Comparison of ENCODE assay signal across 8 cellular contexts in genomic region chr12:8389296-8389695, GRCh38.
DNase-seq lines count a peak whose midpoint lies in the region; ATAC-seq and TF ChIP-seq lines count a peak whose summit lies in the region.
"Not testable (repeated sequence)": the region's sequence is repeated elsewhere in the genome, so short reads cannot be mapped to it uniquely, and the experiment has no call there.

No MANE protein-coding gene starts in this region.

- CTCF ChIA-PET in WTC11 (lab: Charles Lee): interaction anchor here (1.0 to 1.6 kb wide), 10 partner anchors 17 to 395 kb away, joined by 3 to 9 read pairs (median 3); no protein-coding TSS in a partner anchor

- not testable (repeated sequence) for ATAC-seq in CD4-positive, CD25-positive, alpha-beta regulatory T cell (ENCODE audit: low read depth in 2 of 2); WTC11; activated T-helper 17 cell treated with anti-CD3 and anti-CD28 coated beads, Interleukin-2, amount 50 U/mL, for 72 hours (replicated peaks); naive thymus-derived CD8-positive, alpha-beta T cell; stimulated activated effector memory CD8-positive, alpha-beta T cell treated with anti-CD3 and anti-CD28 coated beads, Interleukin-12 subunit alpha, Interleukin-12 subunit beta, amount 100 ng/mL, for 72 hours

- not testable (repeated sequence) for H2BK120ac ChIP-seq in H9 (ENCODE audit: low read depth, low read length, poor library complexity, severe bottlenecking)

- not testable (repeated sequence) for H4K20me1 ChIP-seq in H9 (ENCODE audit: control insufficient read depth, insufficient read depth, insufficient read length)

- not testable (repeated sequence) for H3K9ac ChIP-seq in H9 (ENCODE audit: extremely low read depth, insufficient read length, low read length); iPS-18a (ENCODE audit: low read length)

- not testable (repeated sequence) for H2BK5ac ChIP-seq in H9 (ENCODE audit: insufficient read length, low read length)

- H3K9me3 ChIP-seq in CD4-positive, CD25-positive, alpha-beta regulatory T cell (ENCODE audit: control insufficient read depth in 2 of 2, low read length in 2 of 2); H9 (ENCODE audit: control insufficient read depth, low read depth, low read length); iPS-18a (ENCODE audit: control insufficient read depth, low read depth, low read length): not testable (repeated sequence)

- H3K4me1 ChIP-seq in CD4-positive, CD25-positive, alpha-beta regulatory T cell (ENCODE audit: control insufficient read depth, insufficient read depth, low read length, poor library complexity, severe bottlenecking); H9 (ENCODE audit: insufficient read depth, low read length); iPS-18a (ENCODE audit: control insufficient read depth, low read depth, low read length): not testable (repeated sequence)

- not testable (repeated sequence) for H3K4me3 ChIP-seq in CD4-positive, CD25-positive, alpha-beta regulatory T cell (ENCODE audit: low read depth, low read length)
- H3K4me3 ChIP-seq in iPS-18a (ENCODE audit: low read length): peak overlapping the region; percentile 49

- POLR2A ChIA-PET in WTC11 (lab: Charles Lee); naive thymus-derived CD8-positive, alpha-beta T cell (lab: Charles Lee): not testable (repeated sequence)

- H2BK15ac ChIP-seq in H9 (ENCODE audit: low read depth, low read length): not testable (repeated sequence)

- H3K18ac ChIP-seq in H9 (ENCODE audit: insufficient read length, low read depth, low read length): not testable (repeated sequence)

- H3K4me1 Mint-ChIP-seq in CD4-positive, CD25-positive, alpha-beta regulatory T cell; activated T-helper 17 cell treated with anti-CD3 and anti-CD28 coated beads, Interleukin-2, amount 50 U/mL, for 72 hours; chondrocyte (ENCODE audit: low read depth); naive thymus-derived CD8-positive, alpha-beta T cell; stimulated activated effector memory CD8-positive, alpha-beta T cell treated with anti-CD3 and anti-CD28 coated beads, Interleukin-12 subunit alpha, Interleukin-12 subunit beta, amount 100 ng/mL, for 72 hours: not testable (repeated sequence)
- H3K4me1 Mint-ChIP-seq in H9 (peaks cover 20 to 23% of the 10 kb centered on the region in 2 experiments), WTC11 (peaks cover 21% of the 10 kb centered on the region)

- not testable (repeated sequence) for H4K91ac ChIP-seq in H9 (ENCODE audit: insufficient read length, low read depth, low read length)

- peak overlapping the region in 3 of 4 donors; percentile 12 to 68 (median 26) for H3K4me3 Mint-ChIP-seq in CD4-positive, CD25-positive, alpha-beta regulatory T cell
- H3K4me3 Mint-ChIP-seq in H9 (peak overlapping the region; percentile 63 to 73), WTC11 (peak overlapping the region; percentile 70), chondrocyte (ENCODE audit: unreplicated experiment) (peak overlapping the region; percentile 51)
- H3K4me3 Mint-ChIP-seq in activated T-helper 17 cell treated with anti-CD3 and anti-CD28 coated beads, Interleukin-2, amount 50 U/mL, for 72 hours: peak overlapping the region; percentile 49
- H3K4me3 Mint-ChIP-seq in naive thymus-derived CD8-positive, alpha-beta T cell: peak overlapping the region; percentile 50 to 75 (median 62)
- peak overlapping the region; percentile 54 for H3K4me3 Mint-ChIP-seq in stimulated activated effector memory CD8-positive, alpha-beta T cell treated with anti-CD3 and anti-CD28 coated beads, Interleukin-12 subunit alpha, Interleukin-12 subunit beta, amount 100 ng/mL, for 72 hours

- H3K27ac Mint-ChIP-seq in CD4-positive, CD25-positive, alpha-beta regulatory T cell: peak overlapping the region in 1 of 3 donors; percentile 79
- not testable (repeated sequence) for H3K27ac Mint-ChIP-seq in H9; WTC11; activated T-helper 17 cell treated with anti-CD3 and anti-CD28 coated beads, Interleukin-2, amount 50 U/mL, for 72 hours; chondrocyte (ENCODE audit: unreplicated experiment); stimulated activated effector memory CD8-positive, alpha-beta T cell treated with anti-CD3 and anti-CD28 coated beads, Interleukin-12 subunit alpha, Interleukin-12 subunit beta, amount 100 ng/mL, for 72 hours
- peak overlapping the region in 1 of 10 donors; percentile 48 for H3K27ac Mint-ChIP-seq in naive thymus-derived CD8-positive, alpha-beta T cell

- H3K79me1 ChIP-seq in H9 (ENCODE audit: insufficient read depth, low read depth, low read length, poor library complexity, severe bottlenecking): not testable (repeated sequence)

- not testable (repeated sequence) for H3T11ph ChIP-seq in H9 (ENCODE audit: low read length)

- not testable (repeated sequence) for H3K23me2 ChIP-seq in H9 (ENCODE audit: insufficient read length, low read depth, low read length, poor library complexity, severe bottlenecking)

- not testable (repeated sequence) for H2AFZ ChIP-seq in H9 (ENCODE audit: low read length)

- H3K27me3 Mint-ChIP-seq in CD4-positive, CD25-positive, alpha-beta regulatory T cell: peaks cover 18% of the 10 kb centered on the region
- H3K27me3 Mint-ChIP-seq in H9 (ENCODE audit: low read depth) (peaks cover 45% of the 10 kb centered on the region), WTC11 (ENCODE audit: low read depth) (peaks cover 28% of the 10 kb centered on the region), chondrocyte (ENCODE audit: low read depth) (peaks cover 23% of the 10 kb centered on the region)
- H3K27me3 Mint-ChIP-seq in activated T-helper 17 cell treated with anti-CD3 and anti-CD28 coated beads, Interleukin-2, amount 50 U/mL, for 72 hours: not testable (repeated sequence)
- peaks cover 4 to 33% (median 9%) of the 10 kb centered on the region in 5 donors for H3K27me3 Mint-ChIP-seq in naive thymus-derived CD8-positive, alpha-beta T cell

- H3K27ac ChIP-seq in CD4-positive, CD25-positive, alpha-beta regulatory T cell (ENCODE audit: insufficient read depth, low read length, poor library complexity, severe bottlenecking); H9 (ENCODE audit: insufficient read length, low read depth, low read length); iPS-18a (ENCODE audit: low read length): not testable (repeated sequence)

- TF ChIP-seq CTCF in H9 (conservative IDR thresholded peaks at IDR 0.05); WTC11 (IDR thresholded peaks at IDR 0.05); chondrocyte (IDR thresholded peaks at IDR 0.05): not testable (repeated sequence)

- not testable (repeated sequence) for H2BK20ac ChIP-seq in H9 (ENCODE audit: low read depth, low read length, poor library complexity, severe bottlenecking)

- H3K36me3 Mint-ChIP-seq in CD4-positive, CD25-positive, alpha-beta regulatory T cell; WTC11; activated T-helper 17 cell treated with anti-CD3 and anti-CD28 coated beads, Interleukin-2, amount 50 U/mL, for 72 hours (ENCODE audit: low read depth); chondrocyte (ENCODE audit: low read depth); naive thymus-derived CD8-positive, alpha-beta T cell; stimulated activated effector memory CD8-positive, alpha-beta T cell treated with anti-CD3 and anti-CD28 coated beads, Interleukin-12 subunit alpha, Interleukin-12 subunit beta, amount 100 ng/mL, for 72 hours: not testable (repeated sequence)
- peaks cover 8 to 12% (median 12%) of the 10 kb centered on the region in 3 experiments for H3K36me3 Mint-ChIP-seq in H9 (ENCODE audit: insufficient read depth in 1 of 3, low read depth in 3 of 3)

- H3K4me2 ChIP-seq in H9 (ENCODE audit: insufficient read depth, insufficient read length, low read length): not testable (repeated sequence)

- not testable (repeated sequence) for H4K8ac ChIP-seq in H9 (replicated peaks; ENCODE audit: insufficient read length, low read depth, low read length)

- H3K23ac ChIP-seq in H9 (ENCODE audit: insufficient read length, low read depth, low read length): not testable (repeated sequence)

- H3K14ac ChIP-seq in H9 (ENCODE audit: insufficient read depth, low read length): not testable (repeated sequence)

- not testable (repeated sequence) for H4K5ac ChIP-seq in H9 (ENCODE audit: insufficient read length, low read depth, low read length)

- H3K4ac ChIP-seq in H9 (ENCODE audit: low read depth, low read length): not testable (repeated sequence)

- H3K9me3 Mint-ChIP-seq in CD4-positive, CD25-positive, alpha-beta regulatory T cell; H9; WTC11; activated T-helper 17 cell treated with anti-CD3 and anti-CD28 coated beads, Interleukin-2, amount 50 U/mL, for 72 hours; chondrocyte (ENCODE audit: low read depth); naive thymus-derived CD8-positive, alpha-beta T cell; stimulated activated effector memory CD8-positive, alpha-beta T cell treated with anti-CD3 and anti-CD28 coated beads, Interleukin-12 subunit alpha, Interleukin-12 subunit beta, amount 100 ng/mL, for 72 hours: not testable (repeated sequence)

- H3K56ac ChIP-seq in H9 (ENCODE audit: insufficient read length, low read depth, low read length): not testable (repeated sequence)

- H2BK12ac ChIP-seq in H9 (ENCODE audit: insufficient read length, low read depth, low read length): not testable (repeated sequence)

- no CpG with 5 or more reads among the region's 8 CpGs for WGBS in H9 (ENCODE audit: extremely low coverage, insufficient read length, low lambda C conversion rate)

- H2AK5ac ChIP-seq in H9 (ENCODE audit: insufficient read length, low read length): not testable (repeated sequence)

- DNase-seq in CD4-positive, CD25-positive, alpha-beta regulatory T cell; H9; WTC11 (ENCODE audit: low spot score); chondrocyte (ENCODE audit: low spot score); naive thymus-derived CD8-positive, alpha-beta T cell: not testable (repeated sequence)
- DNase-seq in stimulated activated effector memory CD8-positive, alpha-beta T cell treated with anti-CD3 and anti-CD28 coated beads, Interleukin-12 subunit alpha, Interleukin-12 subunit beta, amount 100 ng/mL, for 72 hours (ENCODE audit: low spot score in 2 of 2): peak in 1 of 2 donors; percentile 46

- not testable (repeated sequence) for H3K79me2 ChIP-seq in H9 (ENCODE audit: insufficient read depth, low read length)

- H3K36me3 ChIP-seq in CD4-positive, CD25-positive, alpha-beta regulatory T cell (ENCODE audit: control insufficient read depth, insufficient read depth, low read length); iPS-18a (ENCODE audit: control insufficient read depth, low read depth, low read length): not testable (repeated sequence)

- not testable (repeated sequence) for H3K27me3 ChIP-seq in CD4-positive, CD25-positive, alpha-beta regulatory T cell (ENCODE audit: control insufficient read depth, insufficient read depth, low read length); H9 (ENCODE audit: insufficient read depth, low read length)
- peaks cover 11% of the 10 kb centered on the region for H3K27me3 ChIP-seq in iPS-18a (ENCODE audit: control insufficient read depth, insufficient read depth, low read length)
